9 cellular contexts compared by ENCODE assay signal in genomic region chr1:118077331-118078055, GRCh38.
DNase-seq lines count a peak whose midpoint lies in the region; ATAC-seq, FAIRE-seq and TF ChIP-seq lines count a peak whose summit lies in the region.
"Had no signal": no experiment of that assay in that cellular context is flagged by ENCODE, and none has a peak within 500 bp of the region (broad histone marks: within the 10 kb centered on the region; RNA-seq: fewer than 3 reads in every experiment).

No MANE protein-coding gene starts in this region.

- H3K36me3 Mint-ChIP-seq in endothelial cell (ENCODE audit: low read depth, unreplicated experiment) (no peaks in the 10 kb centered on the region), progenitor cell of endocrine pancreas (ENCODE audit: insufficient read depth) (peaks cover 1% of the 10 kb centered on the region)
- no peaks in the 10 kb centered on the region for H3K36me3 Mint-ChIP-seq in activated T-cell treated with anti-CD3 and anti-CD28 coated beads, Interleukin-2, amount 50 U/mL, for 72 hours (ENCODE audit: insufficient read depth in 2 of 2)

- H3K4me1 Mint-ChIP-seq in endothelial cell (ENCODE audit: unreplicated experiment) (peaks cover 7% of the 10 kb centered on the region), progenitor cell of endocrine pancreas (ENCODE audit: low read depth) (peaks cover 28% of the 10 kb centered on the region)
- peaks cover 7% of the 10 kb centered on the region for H3K4me1 Mint-ChIP-seq in activated T-cell treated with anti-CD3 and anti-CD28 coated beads, Interleukin-2, amount 50 U/mL, for 72 hours (ENCODE audit: low read depth)

- peak; percentile 81 for FAIRE-seq in GM19239 (lab: Jason Lieb, UNC)
- FAIRE-seq: TTC549 had no signal

- H3K9me3 Mint-ChIP-seq in endothelial cell (ENCODE audit: unreplicated experiment): no peaks in the 10 kb centered on the region
- H3K9me3 Mint-ChIP-seq in progenitor cell of endocrine pancreas (ENCODE audit: low read depth): no peaks in the 10 kb centered on the region
- no peaks in the 10 kb centered on the region for H3K9me3 Mint-ChIP-seq in activated T-cell treated with anti-CD3 and anti-CD28 coated beads, Interleukin-2, amount 50 U/mL, for 72 hours

- no peak overlapping the region for H3K4me3 Mint-ChIP-seq in endothelial cell (ENCODE audit: unreplicated experiment)
- H3K4me3 Mint-ChIP-seq in progenitor cell of endocrine pancreas (ENCODE audit: low read depth): no peak overlapping the region
- no peak overlapping the region for H3K4me3 Mint-ChIP-seq in activated T-cell treated with anti-CD3 and anti-CD28 coated beads, Interleukin-2, amount 50 U/mL, for 72 hours

- H3K27ac Mint-ChIP-seq in endothelial cell (ENCODE audit: unreplicated experiment) (peak overlapping the region; percentile 91), progenitor cell of endocrine pancreas (peak overlapping the region; percentile 19)
- H3K27ac Mint-ChIP-seq in activated T-cell treated with anti-CD3 and anti-CD28 coated beads, Interleukin-2, amount 50 U/mL, for 72 hours: no peak overlapping the region

- ATAC-seq in GM21619 (IDR thresholded peaks at IDR 0.05; ENCODE audit: unreplicated experiment): no peak
- no peak for ATAC-seq in activated T-cell treated with anti-CD3 and anti-CD28 coated beads, Interleukin-2, amount 50 U/mL, for 72 hours (replicated peaks in 1 of 2)
- no peak for ATAC-seq in HG03457 (IDR thresholded peaks at IDR 0.05; ENCODE audit: unreplicated experiment)

- H3K27me3 Mint-ChIP-seq in endothelial cell (ENCODE audit: unreplicated experiment) (no peaks in the 10 kb centered on the region), progenitor cell of endocrine pancreas (peaks cover 1% of the 10 kb centered on the region)
- H3K27me3 Mint-ChIP-seq in activated T-cell treated with anti-CD3 and anti-CD28 coated beads, Interleukin-2, amount 50 U/mL, for 72 hours (ENCODE audit: low read depth): peaks cover 1% of the 10 kb centered on the region

- DNase-seq in GM19239 (ENCODE audit: insufficient read length, low spot score): no peak
- DNase-seq in NCI-H2227 (lab: John Stamatoyannopoulos, UW; ENCODE audit: unreplicated experiment): peak; percentile 31
- DNase-seq in endothelial cell (ENCODE audit: low spot score): peak; percentile 10
- DNase-seq in progenitor cell of endocrine pancreas (ENCODE audit: low spot score, unreplicated experiment): no peak
- DNase-seq in NCI-H187 treated with DMSO at 0.1 percent for 48 hours (lab: John Stamatoyannopoulos, UW): no peak
- no peak for DNase-seq in activated T-cell treated with anti-CD3 and anti-CD28 coated beads, Interleukin-2, amount 50 U/mL, for 72 hours

- peak; percentile 83 for TF ChIP-seq CTCF in endothelial cell (IDR thresholded peaks at IDR 0.05; ENCODE audit: unreplicated experiment)
- TF ChIP-seq CTCF in progenitor cell of endocrine pancreas (IDR thresholded peaks at IDR 0.05; ENCODE audit: unreplicated experiment): peak; percentile 71

Comparison
In these comparisons a context has a peak if more than half of its experiments do, and no peak if none do; other contexts are left out.
1. DNase-seq: peak in NCI-H2227 (single experiment) and endothelial cell (single experiment); none in GM19239 (single experiment), progenitor cell of endocrine pancreas (single experiment), NCI-H187 treated with DMSO at 0.1 percent for 48 hours (single experiment) and activated T-cell treated with anti-CD3 and anti-CD28 coated beads, Interleukin-2, amount 50 U/mL, for 72 hours (0 of 2).